In genomic region chrX:63664741-63665140, GRCh38 we compare ENCODE assay signal across 22 cellular contexts.
"Had no signal": no experiment of that assay in that cellular context is flagged by ENCODE, and none has a peak within 500 bp of the region (broad histone marks: within the 10 kb centered on the region; RNA-seq: fewer than 3 reads in every experiment).

No MANE protein-coding gene starts in this region.

- H3K9ac ChIP-seq: neural progenitor cell had no signal

- ATAC-seq: heart right ventricle; left lobe of liver; natural killer cell treated with Interleukin-12 subunit alpha and Interleukin-12 subunit beta and Interleukin-15 and Interleukin-18, amount 100 ng/mL, for 72 hours; right cardiac atrium; stimulated activated effector memory CD8-positive, alpha-beta T cell treated with anti-CD3 and anti-CD28 coated beads, Interleukin-12 subunit alpha, Interleukin-12 subunit beta, amount 100 ng/mL, for 72 hours; stimulated activated naive CD8-positive, alpha-beta T cell treated with anti-CD3 and anti-CD28 coated beads, Interleukin-15, Interleukin-2, amounts not matched to agents 100 U/mL and 50 U/mL, for 24 hours had no signal

- H3K27me3 Mint-ChIP-seq: type B pancreatic cell had no signal

- H3K4me3 Mint-ChIP-seq: natural killer cell treated with Interleukin-12 subunit alpha and Interleukin-12 subunit beta and Interleukin-15 and Interleukin-18, amount 100 ng/mL, for 72 hours; neural progenitor cell; stimulated activated effector memory CD8-positive, alpha-beta T cell treated with anti-CD3 and anti-CD28 coated beads, Interleukin-12 subunit alpha, Interleukin-12 subunit beta, amount 100 ng/mL, for 72 hours; type B pancreatic cell had no signal

- H3K9me3 ChIP-seq: heart right ventricle, suprapubic skin, thyroid gland, vagina had no signal

- H3K36me3 Mint-ChIP-seq: type B pancreatic cell had no signal

- DNase-seq: dorsolateral prefrontal cortex; effector CD8-positive, alpha-beta T cell; heart right ventricle; hypothalamus; islet precursor cell; mammary epithelial cell; nucleus accumbens; ovary; right cardiac atrium; stimulated activated CD4-positive, alpha-beta T cell treated with anti-CD3 and anti-CD28 coated beads, Interleukin-2, amount 100 ng/mL, for 48 hours; stimulated activated CD8-positive, alpha-beta memory T cell treated with anti-CD3 and anti-CD28 coated beads, Interleukin-4, amount 100 ng/mL, for 48 hours; stimulated activated naive CD8-positive, alpha-beta T cell treated with anti-CD3 and anti-CD28 coated beads, Interleukin-15, Interleukin-2, amounts not matched to agents 100 U/mL and 50 U/mL, for 24 hours; thyroid gland had no signal

- H3K27ac Mint-ChIP-seq: natural killer cell treated with Interleukin-12 subunit alpha and Interleukin-12 subunit beta and Interleukin-15 and Interleukin-18, amount 100 ng/mL, for 72 hours; neural progenitor cell; type B pancreatic cell had no signal

- H2AFZ ChIP-seq: neural progenitor cell had no signal

- H3K27me3 ChIP-seq: neural progenitor cell, ovary, suprapubic skin, thyroid gland, vagina had no signal

- H3K4me1 Mint-ChIP-seq: neural progenitor cell; stimulated activated effector memory CD8-positive, alpha-beta T cell treated with anti-CD3 and anti-CD28 coated beads, Interleukin-12 subunit alpha, Interleukin-12 subunit beta, amount 100 ng/mL, for 72 hours had no signal

- H3K36me3 ChIP-seq: ovary, thyroid gland, vagina had no signal

- H3K4me3 ChIP-seq: coronary artery, dorsolateral prefrontal cortex, heart right ventricle, neural progenitor cell, ovary, smooth muscle cell, suprapubic skin, thyroid gland, vagina had no signal

- H3K27ac ChIP-seq: dorsolateral prefrontal cortex, heart right ventricle, neural progenitor cell, ovary, suprapubic skin, thyroid gland, vagina had no signal

- H3K4me1 ChIP-seq: heart right ventricle, neural progenitor cell, suprapubic skin, thyroid gland, vagina had no signal

- H3K9me3 Mint-ChIP-seq: natural killer cell treated with Interleukin-12 subunit alpha and Interleukin-12 subunit beta and Interleukin-15 and Interleukin-18, amount 100 ng/mL, for 72 hours; stimulated activated effector memory CD8-positive, alpha-beta T cell treated with anti-CD3 and anti-CD28 coated beads, Interleukin-12 subunit alpha, Interleukin-12 subunit beta, amount 100 ng/mL, for 72 hours; type B pancreatic cell had no signal

- H3K4me2 ChIP-seq: neural progenitor cell, smooth muscle cell had no signal
